In the genomic region with DNA sequence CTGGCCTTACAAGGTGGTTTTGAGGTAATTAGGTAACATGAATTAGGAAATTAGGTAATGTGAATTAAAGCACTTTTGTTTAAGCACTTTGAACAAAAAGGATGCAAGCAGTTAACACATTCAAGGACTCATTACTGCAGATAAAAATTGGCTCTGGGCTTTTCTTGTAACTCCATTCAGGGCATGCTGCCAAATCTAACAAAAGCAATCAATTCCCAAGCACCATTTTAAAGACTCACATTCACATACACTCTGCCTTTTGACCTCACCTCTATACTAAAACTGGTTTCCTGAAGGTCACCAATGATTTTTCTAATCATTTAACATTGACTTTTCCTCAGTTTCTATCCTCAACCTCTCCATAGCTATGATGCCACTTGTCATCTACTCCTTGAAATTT, we compare ENCODE assay signal across 15 cellular contexts.
DNase-seq lines count a peak whose midpoint lies in the region; ATAC-seq and TF ChIP-seq lines count a peak whose summit lies in the region.
"Had no signal": no experiment of that assay in that cellular context is flagged by ENCODE, and none has a peak within 500 bp of the region (broad histone marks: within the 10 kb centered on the region; RNA-seq: fewer than 3 reads in every experiment).

No MANE protein-coding gene starts in this region.

- no peak for ATAC-seq in GM21786 (IDR thresholded peaks at IDR 0.05; ENCODE audit: unreplicated experiment)
- ATAC-seq: CD8-positive, alpha-beta T cell had no signal

- CTCF ChIA-PET in RWPE1 (lab: Yijun Ruan, JAX), result no interaction called here

- no peak overlapping the region for H3K27ac ChIP-seq in RWPE1
- H3K27ac ChIP-seq: BLaER1 had no signal

- DNase-seq in NCI-H1417 (lab: John Stamatoyannopoulos, UW) (peak in 2 of 3 experiments; percentile 3 to 67), NCI-H1417 treated with DMSO at 0.1 percent for 48 hours (lab: John Stamatoyannopoulos, UW) (no peak), NCI-H1105 (lab: John Stamatoyannopoulos, UW) (peak; percentile 55), NCI-H69 (lab: John Stamatoyannopoulos, UW) (peak; percentile 39), RWPE1 (ENCODE audit: low spot score) (no peak)
- no peak for DNase-seq in stimulated activated CD4-positive, alpha-beta T cell treated with anti-CD3 and anti-CD28 coated beads, Interleukin-15, amount 100 ng/mL, for 24 hours
- DNase-seq: 8988T; CD8-positive, alpha-beta T cell; DMS 273 treated with DMSO at 0.1 percent for 48 hours; DMS79; GDM1; GOT3; H7 had no signal

- no peak for TF ChIP-seq CTCF in RWPE1 (conservative IDR thresholded peaks at IDR 0.05; ENCODE audit: low read depth)

- POLR2A ChIA-PET in RWPE1 (lab: Yijun Ruan, JAX; ENCODE audit: low non-redundant PET), result no interaction called here

Comparison
In these comparisons a context has a peak if more than half of its experiments do, and no peak if none do; other contexts are left out.
1. DNase-seq: peak in NCI-H1417 (2 of 3), NCI-H1105 (single experiment) and NCI-H69 (single experiment); none in NCI-H1417 treated with DMSO at 0.1 percent for 48 hours (single experiment), stimulated activated CD4-positive, alpha-beta T cell treated with anti-CD3 and anti-CD28 coated beads, Interleukin-15, amount 100 ng/mL, for 24 hours (single experiment) and RWPE1 (single experiment).